Comparison of ENCODE assay signal across 8 cellular contexts in the genomic region with DNA sequence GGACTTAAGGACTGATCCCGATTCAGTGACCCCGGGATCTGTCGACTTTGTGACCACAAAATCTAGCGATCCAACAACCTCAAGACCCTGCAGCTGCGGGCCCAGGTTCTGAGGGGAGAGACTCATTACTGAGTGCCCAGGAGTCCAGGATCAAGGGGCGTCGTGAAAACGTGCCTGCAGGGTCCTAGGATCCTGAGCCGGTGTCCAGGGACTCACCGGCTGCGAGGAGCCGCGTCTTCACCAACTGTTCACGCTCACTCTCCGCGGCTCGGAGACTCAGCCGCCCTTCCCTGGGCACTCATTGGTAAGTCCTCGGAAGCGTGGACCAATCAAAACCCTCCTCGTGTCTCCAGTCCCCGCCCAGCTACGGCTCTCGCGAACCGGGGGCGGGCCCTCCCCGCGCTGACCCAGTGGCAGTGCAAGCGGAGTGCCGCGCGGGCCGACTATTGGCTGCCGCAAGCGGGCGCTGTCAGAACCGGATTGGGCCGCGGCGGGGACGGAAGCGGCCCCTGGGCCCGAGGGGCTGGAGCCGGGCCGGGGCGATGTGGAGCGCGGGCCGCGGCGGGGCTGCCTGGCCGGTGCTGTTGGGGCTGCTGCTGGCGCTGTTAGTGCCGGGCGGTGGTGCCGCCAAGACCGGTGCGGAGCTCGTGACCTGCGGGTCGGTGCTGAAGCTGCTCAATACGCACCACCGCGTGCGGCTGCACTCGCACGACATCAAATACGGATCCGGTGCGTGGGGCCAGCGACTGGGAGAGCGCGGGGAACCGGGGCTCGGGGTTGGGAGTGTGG. TPM values are rescaled to one million over a fixed set of nuclear protein-coding genes. Genes with fewer than 3 reads are reported as not detected.
DNase-seq lines count a peak whose midpoint lies in the region; ATAC-seq and TF ChIP-seq lines count a peak whose summit lies in the region.

SDF2L1 (plus strand) TSS at position 508 of the 789 bp plus-strand sequence; CDS start at position 543, 35 bp downstream.

- peak; percentile 98 for ATAC-seq in activated CD8-positive, alpha-beta T cell treated with anti-CD3 and anti-CD28 coated beads, Interleukin-2, amount 10 ng/mL, durations not matched to agents 7 days and 5 days
- ATAC-seq in lower lobe of right lung, result peak; percentile 99

- POLR2A ChIA-PET in activated CD8-positive, alpha-beta T cell treated with anti-CD3 and anti-CD28 coated beads, Interleukin-2, amount 10 ng/mL, durations not matched to agents 7 days and 5 days (lab: Charles Lee), result interaction anchor here (0.8 to 3.1 kb wide), 10 partner anchors 8 to 74 kb away, joined by 3 to 62 read pairs (median 5); partner anchors contain the start of genes CCDC116, PPIL2, UBE2L3 and YDJC

- peak within 1 kb of the TSS; percentile 96 for H3K27ac Mint-ChIP-seq in activated CD8-positive, alpha-beta T cell treated with anti-CD3 and anti-CD28 coated beads, Interleukin-2, amount 10 ng/mL, durations not matched to agents 7 days and 5 days

- intact Hi-C loops in lower lobe of right lung (cut with DNase I), result no loop called here

- TF ChIP-seq CTCF in GM20000 (IDR thresholded peaks at IDR 0.05; ENCODE audit: extremely low read depth, missing control alignments) (no peak), lower lobe of right lung (IDR thresholded peaks at IDR 0.05) (peak; percentile 33)

- H3K4me3 ChIP-seq in lower lobe of right lung, result peak within 1 kb of the TSS; percentile 75

- no peaks in the 10 kb centered on the region for H3K9me3 Mint-ChIP-seq in activated CD8-positive, alpha-beta T cell treated with anti-CD3 and anti-CD28 coated beads, Interleukin-2, amount 10 ng/mL, durations not matched to agents 7 days and 5 days (ENCODE audit: insufficient read depth)

- H3K27ac ChIP-seq in lower lobe of right lung, result peak within 1 kb of the TSS; percentile 79

- H3K9me3 ChIP-seq in lower lobe of right lung, result no peaks in the 10 kb centered on the region

- H3K27me3 Mint-ChIP-seq in activated CD8-positive, alpha-beta T cell treated with anti-CD3 and anti-CD28 coated beads, Interleukin-2, amount 10 ng/mL, durations not matched to agents 7 days and 5 days (ENCODE audit: low read depth), result no peaks in the 10 kb centered on the region

- H3K4me1 Mint-ChIP-seq in activated CD8-positive, alpha-beta T cell treated with anti-CD3 and anti-CD28 coated beads, Interleukin-2, amount 10 ng/mL, durations not matched to agents 7 days and 5 days (ENCODE audit: low read depth), result peaks cover 38% of the 10 kb centered on the region

- H3K36me3 ChIP-seq in lower lobe of right lung, result peaks cover 21% of the 10 kb centered on the region

- peaks cover 23% of the 10 kb centered on the region for H3K36me3 Mint-ChIP-seq in activated CD8-positive, alpha-beta T cell treated with anti-CD3 and anti-CD28 coated beads, Interleukin-2, amount 10 ng/mL, durations not matched to agents 7 days and 5 days (ENCODE audit: low read depth)

- H3K4me1 ChIP-seq in lower lobe of right lung, result peaks cover 28% of the 10 kb centered on the region

- DNase-seq in COLO668 (lab: John Stamatoyannopoulos, UW; ENCODE audit: unreplicated experiment) (peak; percentile 98), GM20000 (ENCODE audit: low spot score) (peak; percentile 99), HT-29 (ENCODE audit: low spot score) (peak; percentile 94), NK-92 (lab: John Stamatoyannopoulos, UW; ENCODE audit: unreplicated experiment) (peak; percentile 82), lower lobe of right lung (peak; percentile 99)
- DNase-seq in activated CD8-positive, alpha-beta T cell treated with anti-CD3 and anti-CD28 coated beads, Interleukin-2, amount 10 ng/mL, durations not matched to agents 7 days and 5 days, result peak; percentile 99
- DNase-seq in effector CD4-positive, alpha-beta T cell, result peak; percentile 98
- peak; percentile 95 to 98 (median 95) for DNase-seq in stimulated activated CD4-positive, alpha-beta T cell treated with anti-CD3 and anti-CD28 coated beads, TNF-alpha, amount 100 ng/mL, for 1 hour (ENCODE audit: low read depth in 3 of 3, low spot score in 1 of 3)

- H3K27me3 ChIP-seq in lower lobe of right lung (ENCODE audit: low read depth), result no peaks in the 10 kb centered on the region

- H3K4me3 Mint-ChIP-seq in activated CD8-positive, alpha-beta T cell treated with anti-CD3 and anti-CD28 coated beads, Interleukin-2, amount 10 ng/mL, durations not matched to agents 7 days and 5 days, result peak within 1 kb of the TSS; percentile 92

- CTCF ChIA-PET in activated CD8-positive, alpha-beta T cell treated with anti-CD3 and anti-CD28 coated beads, Interleukin-2, amount 10 ng/mL, durations not matched to agents 7 days and 5 days (lab: Charles Lee), result interaction anchor here (0.7 to 11.6 kb wide), 15 partner anchors 10 to 297 kb away, joined by 3 to 304 read pairs (median 7); partner anchors contain the start of genes CCDC116, PPIL2, UBE2L3 and YDJC

RNA-seq across cellular contexts. Expression of gene SDF2L1, which starts in this region (rescaled TPM):
- 134 and 139 TPM in 2 replicates for total RNA-seq in HT-29 (2014; rRNA removed; shearing (Covaris generic))
- 10 to 100 TPM; 85.9 to 86.4 TPM for total RNA-seq in activated CD8-positive, alpha-beta T cell treated with anti-CD3 and anti-CD28 coated beads, Interleukin-2, amount 10 ng/mL, durations not matched to agents 7 days and 5 days
- total RNA-seq in lower lobe of right lung, result 36.1 TPM

Comparison
In these comparisons a context has a peak if more than half of its experiments do, and no peak if none do; other contexts are left out.
1. Peak in every context shown above with its lines: DNase-seq, ATAC-seq, H3K4me3 ChIP-seq and H3K27ac ChIP-seq.